ENCODE assay signal across 8 cellular contexts in genomic region chr2:219475697-219476604, GRCh38.
DNase-seq lines count a peak whose midpoint lies in the region; ATAC-seq and TF ChIP-seq lines count a peak whose summit lies in the region.

No MANE protein-coding gene starts in this region.

- peak; percentile 88 for TF ChIP-seq CTCF in GM12873 (IDR thresholded peaks at IDR 0.05; ENCODE audit: insufficient read depth, low read depth, low read length, missing control alignments)
- peak; percentile 88 for TF ChIP-seq CTCF in MM.1S (IDR thresholded peaks at IDR 0.05; ENCODE audit: low read length)
- peak; percentile 90 for TF ChIP-seq CTCF in WI38 (IDR thresholded peaks at IDR 0.05; ENCODE audit: low read depth, low read length)

- H2AFZ ChIP-seq in MM.1S (ENCODE audit: low read length) = no peak overlapping the region

- no peaks in the 10 kb centered on the region for H3F3A ChIP-seq in MM.1S (ENCODE audit: insufficient read depth, low read length)

- no peak for ATAC-seq in GM21717 (IDR thresholded peaks at IDR 0.05; ENCODE audit: unreplicated experiment)

- no peaks in the 10 kb centered on the region for H3K9me2 ChIP-seq in MM.1S (replicated peaks; ENCODE audit: insufficient read depth, low read length)

- H3K4me2 ChIP-seq in MM.1S (ENCODE audit: low read depth, low read length) = no peak overlapping the region

- no peaks in the 10 kb centered on the region for H4K20me1 ChIP-seq in MM.1S (ENCODE audit: insufficient read depth, low read length)

- DNase-seq in 8988T (peak; percentile 86), MM.1S (peak; percentile 48), cerebellar cortex (ENCODE audit: low spot score) (peak; percentile 79), left kidney (ENCODE audit: low read depth, low spot score) (peak; percentile 89)
- DNase-seq in stimulated activated CD4-positive, alpha-beta T cell treated with anti-CD3 and anti-CD28 coated beads, TNF-alpha, amount 100 ng/mL, for 1 hour (ENCODE audit: low read depth in 3 of 3, low spot score in 1 of 3) = peak in 2 of 3 donors; percentile 22 to 49

- H3K9me3 ChIP-seq in MM.1S (replicated peaks; ENCODE audit: insufficient read depth, low read length) = no peaks in the 10 kb centered on the region

- H3K4me3 ChIP-seq in MM.1S (ENCODE audit: low read length) (no peak overlapping the region), WI38 (ENCODE audit: low read depth, low read length) (no peak overlapping the region)

- no peak overlapping the region for H3K9ac ChIP-seq in MM.1S (ENCODE audit: low read length)

- H3K27me3 ChIP-seq in MM.1S (replicated peaks; ENCODE audit: insufficient read depth, low read length) = peaks cover 88% of the 10 kb centered on the region

- no peaks in the 10 kb centered on the region for H3K36me3 ChIP-seq in MM.1S (replicated peaks; ENCODE audit: insufficient read depth, low read length)

- H3K27ac ChIP-seq in MM.1S (ENCODE audit: low read length) = no peak overlapping the region

- no peaks in the 10 kb centered on the region for H3K4me1 ChIP-seq in MM.1S (ENCODE audit: low read length)

- H3K79me2 ChIP-seq in MM.1S (ENCODE audit: low read length) = no peaks in the 10 kb centered on the region

Comparison
In these comparisons a context has a peak if more than half of its experiments do, and no peak if none do; other contexts are left out.
1. DNase-seq: peak in every context shown above with its lines; median percentile 89 in left kidney; 86 in 8988T; 79 in cerebellar cortex; 48 in MM.1S; 36 in stimulated activated CD4-positive, alpha-beta T cell treated with anti-CD3 and anti-CD28 coated beads, TNF-alpha, amount 100 ng/mL, for 1 hour.